In the genomic region with DNA sequence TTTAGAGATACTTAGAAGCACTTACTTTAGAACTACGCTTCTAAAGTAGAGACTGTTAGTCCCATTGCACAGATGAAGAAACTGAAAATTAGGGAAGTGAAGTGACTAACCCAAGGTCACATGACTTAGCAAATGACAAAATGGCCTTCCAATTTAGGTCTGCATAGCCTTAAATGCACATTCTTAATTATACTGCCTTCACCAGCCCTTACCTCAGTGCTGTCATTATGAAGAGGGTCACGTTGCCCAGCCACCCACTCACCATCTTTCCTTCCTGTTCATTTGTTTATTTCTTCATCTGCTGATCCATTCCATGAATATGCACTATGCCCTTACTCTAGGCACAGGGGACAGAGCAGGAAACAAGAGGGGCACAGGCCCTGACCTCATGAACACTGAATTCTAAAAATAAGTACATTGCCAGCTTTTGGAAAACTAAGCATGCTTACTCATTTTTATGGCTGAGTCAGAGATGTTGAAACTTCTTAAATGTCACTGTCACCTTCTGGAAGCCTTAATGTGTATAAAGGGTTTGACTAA, we compare ENCODE assay signal across 9 cellular contexts. TPM values are rescaled to one million over a fixed set of nuclear protein-coding genes. Genes with fewer than 3 reads are reported as not detected.
DNase-seq lines count a peak whose midpoint lies in the region; ATAC-seq and TF ChIP-seq lines count a peak whose summit lies in the region.
"Had no signal": no experiment of that assay in that cellular context is flagged by ENCODE, and none has a peak within 500 bp of the region (broad histone marks: within the 10 kb centered on the region; RNA-seq: fewer than 3 reads in every experiment).

No MANE protein-coding gene starts in this region.

- CTCF ChIA-PET in activated CD4-positive, alpha-beta memory T cell treated with anti-CD3 and anti-CD28 coated beads, Interleukin-2, amount 10 ng/mL, durations not matched to agents 7 days and 5 days (lab: Charles Lee), result no interaction called here

- H3K36me3 ChIP-seq in kidney epithelial cell (ENCODE audit: control insufficient read depth, insufficient read depth, low read length), result no peaks in the 10 kb centered on the region

- H3K27me3 ChIP-seq in kidney epithelial cell (ENCODE audit: control insufficient read depth, insufficient read depth, low read length), result no peaks in the 10 kb centered on the region

- POLR2A ChIA-PET in activated CD4-positive, alpha-beta memory T cell treated with anti-CD3 and anti-CD28 coated beads, Interleukin-2, amount 10 ng/mL, durations not matched to agents 7 days and 5 days (lab: Charles Lee), result no interaction called here

- H3K9me3 Mint-ChIP-seq in activated CD4-positive, alpha-beta memory T cell treated with anti-CD3 and anti-CD28 coated beads, Interleukin-2, amount 10 ng/mL, durations not matched to agents 7 days and 5 days, result no peaks in the 10 kb centered on the region

- DNase-seq in Daoy (ENCODE audit: low read depth) (peak; percentile 13), kidney epithelial cell (ENCODE audit: low read depth) (peak; percentile 19), mucosa of gallbladder (ENCODE audit: low spot score) (no peak), amygdala (lab: John Stamatoyannopoulos, UW) (no peak), NCI-H1105 treated with DMSO at 0.1 percent for 48 hours (lab: John Stamatoyannopoulos, UW) (no peak)
- peak; percentile 21 for DNase-seq in activated CD4-positive, alpha-beta memory T cell treated with anti-CD3 and anti-CD28 coated beads, Interleukin-2, amount 10 ng/mL, durations not matched to agents 7 days and 5 days
- DNase-seq: NCI-H1092 treated with DMSO at 0.1 percent for 48 hours had no signal

- H3K27ac Mint-ChIP-seq in activated CD4-positive, alpha-beta memory T cell treated with anti-CD3 and anti-CD28 coated beads, Interleukin-2, amount 10 ng/mL, durations not matched to agents 7 days and 5 days, result peak overlapping the region; percentile 76

- TF ChIP-seq CTCF in kidney epithelial cell (IDR thresholded peaks at IDR 0.05; ENCODE audit: insufficient read depth, low read length, poor library complexity, severe bottlenecking), result no peak

- peaks cover 39% of the 10 kb centered on the region for H3K4me1 Mint-ChIP-seq in activated CD4-positive, alpha-beta memory T cell treated with anti-CD3 and anti-CD28 coated beads, Interleukin-2, amount 10 ng/mL, durations not matched to agents 7 days and 5 days

- H3K27me3 Mint-ChIP-seq in activated CD4-positive, alpha-beta memory T cell treated with anti-CD3 and anti-CD28 coated beads, Interleukin-2, amount 10 ng/mL, durations not matched to agents 7 days and 5 days, result no peaks in the 10 kb centered on the region

- H3K4me3 Mint-ChIP-seq in activated CD4-positive, alpha-beta memory T cell treated with anti-CD3 and anti-CD28 coated beads, Interleukin-2, amount 10 ng/mL, durations not matched to agents 7 days and 5 days, result no peak overlapping the region

- H3K4me3 ChIP-seq in kidney epithelial cell (ENCODE audit: low read depth, low read length), result no peak overlapping the region

- H3K36me3 Mint-ChIP-seq in activated CD4-positive, alpha-beta memory T cell treated with anti-CD3 and anti-CD28 coated beads, Interleukin-2, amount 10 ng/mL, durations not matched to agents 7 days and 5 days (ENCODE audit: low read depth), result peaks cover 68% of the 10 kb centered on the region

- peak; percentile 51 for ATAC-seq in HG02870 (IDR thresholded peaks at IDR 0.05; ENCODE audit: unreplicated experiment)
- ATAC-seq in GM19328 (IDR thresholded peaks at IDR 0.05; ENCODE audit: unreplicated experiment), result no peak

RNA-seq across cellular contexts. Expression of gene HAVCR2, which starts 8.6 kb away (rescaled TPM):
- 0.12 and 0.97 TPM in 2 replicates for total RNA-seq in Daoy (2014; rRNA removed; shearing (Covaris generic))
- 10 to 100 TPM; 62.4 to 66.9 TPM for total RNA-seq in activated CD4-positive, alpha-beta memory T cell treated with anti-CD3 and anti-CD28 coated beads, Interleukin-2, amount 10 ng/mL, durations not matched to agents 7 days and 5 days
- total RNA-seq in kidney epithelial cell, result 1.5 and 1.6 TPM in 2 replicates
- total RNA-seq in mucosa of gallbladder, result 9.6 TPM

RNA-seq across cellular contexts. Expression of gene HAVCR1, which starts 41.3 kb away (rescaled TPM):
- total RNA-seq in Daoy (2014; rRNA removed; shearing (Covaris generic)), result not detected in 2 replicates
- 1 to 10 TPM; 3.6 to 3.7 TPM for total RNA-seq in activated CD4-positive, alpha-beta memory T cell treated with anti-CD3 and anti-CD28 coated beads, Interleukin-2, amount 10 ng/mL, durations not matched to agents 7 days and 5 days
- total RNA-seq in kidney epithelial cell (0.29 and 1.4 TPM in 2 replicates), mucosa of gallbladder (0.26 TPM)

RNA-seq across cellular contexts. Expression of gene MED7, which starts 42.5 kb away (rescaled TPM):
- total RNA-seq in Daoy (2014; rRNA removed; shearing (Covaris generic)), result 16.1 and 22.9 TPM in 2 replicates
- total RNA-seq in activated CD4-positive, alpha-beta memory T cell treated with anti-CD3 and anti-CD28 coated beads, Interleukin-2, amount 10 ng/mL, durations not matched to agents 7 days and 5 days, result 10 to 100 TPM; 16.8 to 17.7 TPM
- total RNA-seq in kidney epithelial cell, result 12.2 and 17.7 TPM in 2 replicates
- 11.2 TPM for total RNA-seq in mucosa of gallbladder

Comparison
In these comparisons a context has a peak if more than half of its experiments do, and no peak if none do; other contexts are left out.
1. DNase-seq: peak in Daoy (single experiment), activated CD4-positive, alpha-beta memory T cell treated with anti-CD3 and anti-CD28 coated beads, Interleukin-2, amount 10 ng/mL, durations not matched to agents 7 days and 5 days (single experiment) and kidney epithelial cell (single experiment); none in mucosa of gallbladder (single experiment), amygdala (0 of 56) and NCI-H1105 treated with DMSO at 0.1 percent for 48 hours (single experiment).